ENCODE assay signal across 9 cellular contexts in genomic region chr3:194879991-194880939, GRCh38.
A peak's percentile ranks its signal among the peaks of the same experiment; 100 is the strongest.
DNase-seq lines count a peak whose midpoint lies in the region; ATAC-seq and TF ChIP-seq lines count a peak whose summit lies in the region.
"Had no signal": no experiment of that assay in that cellular context is flagged by ENCODE, and none has a peak within 500 bp of the region (broad histone marks: within the 10 kb centered on the region; RNA-seq: fewer than 3 reads in every experiment).

No MANE protein-coding gene starts in this region.

- peak overlapping the region; percentile 87 for H3K27ac Mint-ChIP-seq in dendritic cell treated with granulocyte-macrophage colony-stimulating factor and Interleukin-4, amounts not matched to agents 40 ng/mL and 50 ng/mL, for 4 days
- peak overlapping the region; percentile 60 for H3K27ac Mint-ChIP-seq in nephron progenitor cell
- H3K27ac Mint-ChIP-seq in progenitor cell of endocrine pancreas: no peak overlapping the region

- H3K9me3 Mint-ChIP-seq in dendritic cell treated with granulocyte-macrophage colony-stimulating factor and Interleukin-4, amounts not matched to agents 40 ng/mL and 50 ng/mL, for 4 days: peaks cover 13% of the 10 kb centered on the region
- H3K9me3 Mint-ChIP-seq in nephron progenitor cell (peaks cover 31% of the 10 kb centered on the region), progenitor cell of endocrine pancreas (ENCODE audit: low read depth) (peaks cover 5% of the 10 kb centered on the region)

- H3K9ac ChIP-seq in BLaER1: peak overlapping the region; percentile 45

- no peaks in the 10 kb centered on the region for H3K36me3 ChIP-seq in BLaER1
- no peaks in the 10 kb centered on the region for H3K36me3 ChIP-seq in effector memory CD4-positive, alpha-beta T cell (ENCODE audit: control insufficient read depth, insufficient read depth, low read length)
- H3K36me3 ChIP-seq: cardiac muscle cell had no signal

- H3K27me3 ChIP-seq in BLaER1: no peaks in the 10 kb centered on the region
- no peaks in the 10 kb centered on the region for H3K27me3 ChIP-seq in effector memory CD4-positive, alpha-beta T cell (replicated peaks; ENCODE audit: control insufficient read depth, insufficient read depth, low read length, poor library complexity, severe bottlenecking)
- H3K27me3 ChIP-seq: cardiac muscle cell had no signal

- no peak for TF ChIP-seq CTCF in nephron progenitor cell (IDR thresholded peaks at IDR 0.05)
- no peak for TF ChIP-seq CTCF in progenitor cell of endocrine pancreas (IDR thresholded peaks at IDR 0.05; ENCODE audit: unreplicated experiment)

- DNase-seq in NCI-H1417 treated with DMSO at 0.1 percent for 48 hours (lab: John Stamatoyannopoulos, UW): peak; percentile 23
- no peak for DNase-seq in nephron progenitor cell
- DNase-seq in effector memory CD4-positive, alpha-beta T cell: no peak
- DNase-seq in progenitor cell of endocrine pancreas (ENCODE audit: low spot score, unreplicated experiment): no peak

- ATAC-seq in HG03460 (IDR thresholded peaks at IDR 0.05; ENCODE audit: unreplicated experiment) (no peak), GM18502 (IDR thresholded peaks at IDR 0.05; ENCODE audit: poor library complexity, unreplicated experiment) (no peak)

- peak overlapping the region; percentile 94 for H3K4me2 ChIP-seq in BLaER1

- intact Hi-C loops in dendritic cell treated with granulocyte-macrophage colony-stimulating factor and Interleukin-4, amounts not matched to agents 40 ng/mL and 50 ng/mL, for 4 days (cut with micrococcal nuclease): no loop called here

- H3K4me3 ChIP-seq in BLaER1: peak overlapping the region; percentile 43
- H3K4me3 ChIP-seq in effector memory CD4-positive, alpha-beta T cell (ENCODE audit: insufficient read depth, low read depth, low read length, poor library complexity, severe bottlenecking): no peak overlapping the region
- H3K4me3 ChIP-seq: cardiac muscle cell had no signal

- H3K9me3 ChIP-seq in BLaER1: peaks cover 31% of the 10 kb centered on the region
- peaks cover 8% of the 10 kb centered on the region for H3K9me3 ChIP-seq in effector memory CD4-positive, alpha-beta T cell (ENCODE audit: control insufficient read depth, low read length)

- H3K4me3 Mint-ChIP-seq in dendritic cell treated with granulocyte-macrophage colony-stimulating factor and Interleukin-4, amounts not matched to agents 40 ng/mL and 50 ng/mL, for 4 days: no peak overlapping the region
- H3K4me3 Mint-ChIP-seq in nephron progenitor cell: no peak overlapping the region
- H3K4me3 Mint-ChIP-seq in progenitor cell of endocrine pancreas (ENCODE audit: low read depth): no peak overlapping the region

- peaks cover 52% of the 10 kb centered on the region for H3K4me1 Mint-ChIP-seq in dendritic cell treated with granulocyte-macrophage colony-stimulating factor and Interleukin-4, amounts not matched to agents 40 ng/mL and 50 ng/mL, for 4 days (ENCODE audit: low read depth)
- H3K4me1 Mint-ChIP-seq in nephron progenitor cell (peaks cover 28% of the 10 kb centered on the region), progenitor cell of endocrine pancreas (ENCODE audit: low read depth) (peaks cover 33% of the 10 kb centered on the region)

- peaks cover 2% of the 10 kb centered on the region for H3K27me3 Mint-ChIP-seq in dendritic cell treated with granulocyte-macrophage colony-stimulating factor and Interleukin-4, amounts not matched to agents 40 ng/mL and 50 ng/mL, for 4 days
- H3K27me3 Mint-ChIP-seq in nephron progenitor cell (ENCODE audit: low read depth, poor library complexity) (peaks cover 19% of the 10 kb centered on the region), progenitor cell of endocrine pancreas (peaks cover 16% of the 10 kb centered on the region)

- peaks cover 6% of the 10 kb centered on the region for H3K36me3 Mint-ChIP-seq in dendritic cell treated with granulocyte-macrophage colony-stimulating factor and Interleukin-4, amounts not matched to agents 40 ng/mL and 50 ng/mL, for 4 days (ENCODE audit: low read depth)
- H3K36me3 Mint-ChIP-seq in nephron progenitor cell (ENCODE audit: low read depth) (no peaks in the 10 kb centered on the region), progenitor cell of endocrine pancreas (ENCODE audit: insufficient read depth) (no peaks in the 10 kb centered on the region)

- no peaks in the 10 kb centered on the region for H4K20me1 ChIP-seq in BLaER1

- peak overlapping the region; percentile 80 for H3K27ac ChIP-seq in BLaER1
- no peak overlapping the region for H3K27ac ChIP-seq in effector memory CD4-positive, alpha-beta T cell (ENCODE audit: insufficient read depth, low read length, poor library complexity, severe bottlenecking)
- H3K27ac ChIP-seq: cardiac muscle cell had no signal

- H3K4me1 ChIP-seq in BLaER1: peaks cover 56% of the 10 kb centered on the region
- H3K4me1 ChIP-seq in effector memory CD4-positive, alpha-beta T cell (ENCODE audit: control insufficient read depth, insufficient read depth, low read length, poor library complexity, severe bottlenecking): no peaks in the 10 kb centered on the region
